In the genomic region with DNA sequence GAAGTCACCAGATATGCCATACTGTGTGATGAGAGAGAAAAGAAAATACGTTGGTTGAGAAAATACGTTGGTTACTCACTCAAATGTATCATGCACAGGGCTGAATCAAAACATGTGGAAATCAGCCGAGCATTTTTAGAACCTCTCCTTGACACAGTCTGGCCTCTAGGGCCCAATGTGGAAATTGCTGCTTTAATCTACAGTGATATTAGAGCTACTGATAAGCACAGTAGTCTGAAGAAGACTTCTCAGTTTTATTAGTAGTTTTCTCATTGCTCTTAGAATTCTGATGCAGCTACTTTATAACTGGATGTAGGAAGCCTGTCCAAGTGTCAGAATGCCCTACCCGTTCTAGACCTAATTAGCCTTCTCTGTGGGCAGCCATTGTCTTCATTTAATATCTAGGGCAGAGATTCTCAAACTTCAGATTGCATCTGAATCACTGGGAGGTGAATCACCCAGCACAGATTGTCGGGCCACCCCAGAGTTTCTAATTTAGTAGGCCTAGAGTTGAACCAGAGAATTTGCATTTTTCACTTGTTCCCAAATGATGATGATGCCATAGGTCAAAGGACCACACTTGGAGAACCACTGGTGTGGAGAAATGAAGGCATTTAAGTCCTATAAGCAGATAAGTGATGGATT, we compare ENCODE assay signal across 8 cellular contexts.
DNase-seq lines count a peak whose midpoint lies in the region; ATAC-seq and TF ChIP-seq lines count a peak whose summit lies in the region.

No MANE protein-coding gene starts in this region.

- POLR2A ChIA-PET in IMR-90 (lab: Charles Lee; ENCODE audit: unreplicated experiment): no interaction called here

- DNase-seq in stimulated activated CD4-positive, alpha-beta T cell treated with anti-CD3 and anti-CD28 coated beads, Interleukin-12 subunit alpha, Interleukin-12 subunit beta, amount 100 ng/mL, for 48 hours (ENCODE audit: low read depth in 2 of 3, low spot score in 1 of 3): peak in 2 of 3 donors; percentile 3 to 5
- DNase-seq in stimulated activated CD4-positive, alpha-beta T cell treated with anti-CD3 and anti-CD28 coated beads, Interleukin-2, amount 100 ng/mL, for 48 hours: no peak
- DNase-seq in IMR-90 (peak; percentile 58), fibroblast of peridontal ligament (ENCODE audit: extremely low read depth) (peak; percentile 52), superior temporal gyrus (ENCODE audit: extremely low spot score) (peak; percentile 43), NCI-H748 (lab: John Stamatoyannopoulos, UW; ENCODE audit: unreplicated experiment) (no peak), foreskin keratinocyte (no peak)

- no peaks in the 10 kb centered on the region for H3K9me3 ChIP-seq in IMR-90 (ENCODE audit: control insufficient read depth, insufficient read depth, low read length)

- no peak overlapping the region for H4K8ac ChIP-seq in IMR-90 (ENCODE audit: low read depth in 2 of 2, low read length in 2 of 2)

- H3K27ac ChIP-seq in IMR-90 (ENCODE audit: insufficient read depth, low read length) (no peak overlapping the region), foreskin keratinocyte (no peak overlapping the region)

- no peak overlapping the region for H2BK120ac ChIP-seq in IMR-90 (ENCODE audit: low read depth, low read length)

- H2AK9ac ChIP-seq in IMR-90 (replicated peaks; ENCODE audit: low read depth, low read length, poor library complexity): no peak overlapping the region

- peak; percentile 75 for ATAC-seq in IMR-90 (ENCODE audit: low read depth)
- no peak for ATAC-seq in HG03521 (IDR thresholded peaks at IDR 0.05; ENCODE audit: unreplicated experiment)
- ATAC-seq in foreskin keratinocyte: no peak

- H3K18ac ChIP-seq in IMR-90 (ENCODE audit: low read depth, low read length): no peak overlapping the region

- in situ Hi-C loops in IMR-90 (cut with MboI; ENCODE audit: low sequenced_read_pairs): no loop called here

- H3K79me1 ChIP-seq in IMR-90 (ENCODE audit: low read depth in 1 of 2, low read length in 2 of 2): no peaks in the 10 kb centered on the region

- H3K27me3 ChIP-seq in IMR-90 (ENCODE audit: control insufficient read depth, insufficient read depth, low read length): no peaks in the 10 kb centered on the region
- no peaks in the 10 kb centered on the region for H3K27me3 ChIP-seq in foreskin keratinocyte

- H4K91ac ChIP-seq in IMR-90 (ENCODE audit: insufficient read depth, low read depth, low read length): no peak overlapping the region

- TF ChIP-seq CTCF in IMR-90 (conservative IDR thresholded peaks at IDR 0.05; ENCODE audit: low read depth, low read length) (no peak), foreskin keratinocyte (conservative IDR thresholded peaks at IDR 0.05) (no peak)

- BruUV-seq in IMR-90 (replicated peaks; lab: Mats Ljungman, UMichigan): no TSS peak

- WGBS in IMR-90 (ENCODE audit: extremely low coverage in 2 of 2, insufficient read length in 1 of 2), 2 experiments: 83% methylated on average over 1 of the region's 5 CpGs; no CpG with 5 or more reads in 1 of the 2 experiments

- H2BK20ac ChIP-seq in IMR-90 (ENCODE audit: low read depth, low read length): no peak overlapping the region

- H3K4me1 ChIP-seq in IMR-90 (ENCODE audit: control insufficient read depth, insufficient read depth, low read length) (no peaks in the 10 kb centered on the region), foreskin keratinocyte (no peaks in the 10 kb centered on the region)

- H2AK5ac ChIP-seq in IMR-90 (ENCODE audit: low read depth, low read length): no peak overlapping the region

- H4K20me1 ChIP-seq in IMR-90 (ENCODE audit: insufficient read depth, low read length): no peaks in the 10 kb centered on the region

- H4K5ac ChIP-seq in IMR-90 (ENCODE audit: low read depth, low read length): no peak overlapping the region

- H2BK15ac ChIP-seq in IMR-90 (ENCODE audit: low read depth, low read length): no peak overlapping the region

- TF ChIP-seq POLR2A in IMR-90 (IDR thresholded peaks at IDR 0.05; ENCODE audit: low read depth, low read length): no peak

- no peak overlapping the region; the same call in 1 of the 2 replicates for H3K4me2 ChIP-seq in IMR-90 (ENCODE audit: low read depth, low read length)

- no peak overlapping the region for H3K14ac ChIP-seq in IMR-90 (replicated peaks; ENCODE audit: low read depth, low read length)

- H3K4ac ChIP-seq in IMR-90 (ENCODE audit: low read depth, low read length): no peak overlapping the region

- no peak overlapping the region for H2AFZ ChIP-seq in IMR-90 (replicated peaks; ENCODE audit: low read length, poor library complexity)

- H3K23ac ChIP-seq in IMR-90 (ENCODE audit: low read depth, low read length): 0 out of 2 replicates have a peak overlapping the region, but pooled peaks have one; percentile 3

- dilution Hi-C loops in IMR-90 (cut with HindIII; ENCODE audit: low sequenced_read_pairs, unreplicated experiment): no loop called here

- CTCF ChIA-PET in IMR-90 (lab: Yijun Ruan, JAX): no interaction called here

- H2BK5ac ChIP-seq in IMR-90 (ENCODE audit: low read depth, low read length, poor library complexity, severe bottlenecking): no peak overlapping the region

- no peak for TF ChIP-seq RAD21 in IMR-90 (IDR thresholded peaks at IDR 0.05; ENCODE audit: low read length)

- H3K9me1 ChIP-seq in IMR-90 (ENCODE audit: insufficient read depth, low read length): no peaks in the 10 kb centered on the region

- H3K4me3 ChIP-seq in IMR-90 (ENCODE audit: insufficient read depth, low read depth, low read length): no peak overlapping the region

- no peaks in the 10 kb centered on the region for H3K36me3 ChIP-seq in IMR-90 (ENCODE audit: control insufficient read depth, insufficient read depth, low read length)

- intact Hi-C loops in IMR-90 (cut with micrococcal nuclease): no loop called here

- no peak overlapping the region for H3K9ac ChIP-seq in IMR-90 (ENCODE audit: low read depth, low read length)

- no peak overlapping the region for H3K56ac ChIP-seq in IMR-90 (ENCODE audit: extremely low read depth, insufficient read depth, low read length)

TF ChIP-seq in IMR-90, 13 proteins besides CTCF, POLR2A, EP300 and RAD21:
- TF ChIP-seq MAFK (IDR thresholded peaks at IDR 0.05; ENCODE audit: low read depth, low read length) (no peak), RFX5 (IDR thresholded peaks at IDR 0.05; ENCODE audit: low read depth, low read length) (no peak), FOS (IDR thresholded peaks at IDR 0.05; ENCODE audit: low read depth, low read length) (no peak), NFE2L2 (IDR thresholded peaks at IDR 0.05; ENCODE audit: low read depth, low read length) (no peak), RCOR1 (IDR thresholded peaks at IDR 0.05; ENCODE audit: insufficient replicate concordance, low read length) (no peak)
- TF ChIP-seq, protein P1, sequence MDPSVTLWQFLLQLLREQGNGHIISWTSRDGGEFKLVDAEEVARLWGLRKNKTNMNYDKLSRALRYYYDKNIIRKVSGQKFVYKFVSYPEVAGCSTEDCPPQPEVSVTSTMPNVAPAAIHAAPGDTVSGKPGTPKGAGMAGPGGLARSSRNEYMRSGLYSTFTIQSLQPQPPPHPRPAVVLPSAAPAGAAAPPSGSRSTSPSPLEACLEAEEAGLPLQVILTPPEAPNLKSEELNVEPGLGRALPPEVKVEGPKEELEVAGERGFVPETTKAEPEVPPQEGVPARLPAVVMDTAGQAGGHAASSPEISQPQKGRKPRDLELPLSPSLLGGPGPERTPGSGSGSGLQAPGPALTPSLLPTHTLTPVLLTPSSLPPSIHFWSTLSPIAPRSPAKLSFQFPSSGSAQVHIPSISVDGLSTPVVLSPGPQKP (IDR thresholded peaks at IDR 0.05; ENCODE audit: borderline replicate concordance, low read depth, low read length): no peak
- TF ChIP-seq, protein P2, sequence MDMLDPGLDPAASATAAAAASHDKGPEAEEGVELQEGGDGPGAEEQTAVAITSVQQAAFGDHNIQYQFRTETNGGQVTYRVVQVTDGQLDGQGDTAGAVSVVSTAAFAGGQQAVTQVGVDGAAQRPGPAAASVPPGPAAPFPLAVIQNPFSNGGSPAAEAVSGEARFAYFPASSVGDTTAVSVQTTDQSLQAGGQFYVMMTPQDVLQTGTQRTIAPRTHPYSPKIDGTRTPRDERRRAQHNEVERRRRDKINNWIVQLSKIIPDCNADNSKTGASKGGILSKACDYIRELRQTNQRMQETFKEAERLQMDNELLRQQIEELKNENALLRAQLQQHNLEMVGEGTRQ (IDR thresholded peaks at IDR 0.05; ENCODE audit: low read depth, low read length): no peak

Comparison
In these comparisons a context has a peak if more than half of its experiments do, and no peak if none do; other contexts are left out.
1. DNase-seq: peak in stimulated activated CD4-positive, alpha-beta T cell treated with anti-CD3 and anti-CD28 coated beads, Interleukin-12 subunit alpha, Interleukin-12 subunit beta, amount 100 ng/mL, for 48 hours (2 of 3), IMR-90 (single experiment), fibroblast of peridontal ligament (single experiment) and superior temporal gyrus (single experiment); none in stimulated activated CD4-positive, alpha-beta T cell treated with anti-CD3 and anti-CD28 coated beads, Interleukin-2, amount 100 ng/mL, for 48 hours (0 of 2), NCI-H748 (single experiment) and foreskin keratinocyte (0 of 2).